Comparison of ENCODE assay signal across 8 cellular contexts in genomic region chr20:53915459-53916172, GRCh38.
DNase-seq lines count a peak whose midpoint lies in the region; ATAC-seq and TF ChIP-seq lines count a peak whose summit lies in the region.

No MANE protein-coding gene starts in this region.

- H3K27me3 ChIP-seq in foreskin keratinocyte (no peaks in the 10 kb centered on the region), neuronal stem cell (ENCODE audit: control insufficient read depth in 3 of 3, insufficient read depth in 3 of 3, low read depth in 1 of 3, low read length in 3 of 3) (no peaks in the 10 kb centered on the region)

- no peak overlapping the region for H3K23ac ChIP-seq in neuronal stem cell (ENCODE audit: low read depth, low read length, poor library complexity)

- DNase-seq in DMS153 (lab: John Stamatoyannopoulos, UW) (peak; percentile 67), LoVo (ENCODE audit: low spot score) (peak; percentile 95), SIG-M5 (lab: John Stamatoyannopoulos, UW) (peak; percentile 58), activated gamma-delta T cell treated with Interleukin-2 at 50 U/mL for 16 hours (peak; percentile 97), foreskin keratinocyte (peak; percentile 71 to 85), neuronal stem cell (ENCODE audit: low spot score) (peak; percentile 91), stromal cell of bone marrow (ENCODE audit: low read depth) (peak; percentile 94)

- peak overlapping the region; percentile 94 for H3K4me2 ChIP-seq in neuronal stem cell (ENCODE audit: insufficient read depth, low read length, poor library complexity, severe bottlenecking)

- no peak overlapping the region for H2BK12ac ChIP-seq in neuronal stem cell (ENCODE audit: low read length)

- peak; percentile 60 for ATAC-seq in GM21723 (IDR thresholded peaks at IDR 0.05; ENCODE audit: unreplicated experiment)
- peak; percentile 90 for ATAC-seq in foreskin keratinocyte

- H2BK15ac ChIP-seq in neuronal stem cell (ENCODE audit: low read length), result no peak overlapping the region

- no peak overlapping the region for H4K91ac ChIP-seq in neuronal stem cell (ENCODE audit: low read depth, low read length, poor library complexity)

- H4K8ac ChIP-seq in neuronal stem cell (ENCODE audit: low read depth, low read length), result no peak overlapping the region

- TF ChIP-seq CTCF in foreskin keratinocyte (conservative IDR thresholded peaks at IDR 0.05), result peak; percentile 94

- H3K4me1 ChIP-seq in foreskin keratinocyte, result peaks cover 33% of the 10 kb centered on the region
- H3K4me1 ChIP-seq in neuronal stem cell (ENCODE audit: control insufficient read depth in 2 of 2, insufficient read depth in 1 of 2, low read depth in 1 of 2, low read length in 2 of 2), result peaks cover 13 to 23% of the 10 kb centered on the region in 2 donors

- peak overlapping the region; percentile 91 for H2AFZ ChIP-seq in neuronal stem cell (ENCODE audit: low read length)

- no peak overlapping the region for H3K4ac ChIP-seq in neuronal stem cell (ENCODE audit: low read length)

- H2BK120ac ChIP-seq in neuronal stem cell (ENCODE audit: low read depth, low read length), result no peak overlapping the region

- WGBS in neuronal stem cell (ENCODE audit: extremely low coverage in 2 of 2, insufficient read length in 2 of 2, insufficient replicate concordance in 1 of 2), 2 donors, result no CpG with 5 or more reads among the region's 22 CpGs

- H3K79me1 ChIP-seq in neuronal stem cell (ENCODE audit: low read depth, low read length), result no peaks in the 10 kb centered on the region

- H3K9ac ChIP-seq in neuronal stem cell (ENCODE audit: low read depth, low read length, poor library complexity), result peak overlapping the region; percentile 14

- peak overlapping the region; percentile 31 for H2BK5ac ChIP-seq in neuronal stem cell (ENCODE audit: low read length)

- peaks cover 2 to 13% of the 10 kb centered on the region in 2 donors for H3K9me3 ChIP-seq in neuronal stem cell (replicated peaks in 1 of 2; ENCODE audit: control insufficient read depth in 2 of 2, insufficient read depth in 1 of 2, low read depth in 1 of 2, low read length in 2 of 2)

- peak overlapping the region; percentile 97 for H3K18ac ChIP-seq in neuronal stem cell (ENCODE audit: low read length)

- H2AK5ac ChIP-seq in neuronal stem cell (ENCODE audit: low read depth, low read length), result no peak overlapping the region

- H3K27ac ChIP-seq in foreskin keratinocyte (peak overlapping the region; percentile 75), neuronal stem cell (replicated peaks; ENCODE audit: low read length) (peak overlapping the region; percentile 52)

- H3K4me3 ChIP-seq in neuronal stem cell (ENCODE audit: low read length in 2 of 2), result peak overlapping the region; percentile 55 to 74

- no peak overlapping the region for H3K14ac ChIP-seq in neuronal stem cell (ENCODE audit: low read length)

- no peaks in the 10 kb centered on the region for H3K36me3 ChIP-seq in neuronal stem cell (replicated peaks in 1 of 2; ENCODE audit: control insufficient read depth in 2 of 2, insufficient read depth in 2 of 2, low read length in 2 of 2)

Comparison
In these comparisons a context has a peak if more than half of its experiments do, and no peak if none do; other contexts are left out.
1. Peak in every context shown above with its lines: DNase-seq, ATAC-seq, H3K4me3 ChIP-seq and H3K27ac ChIP-seq.